ENCODE assay signal across 13 cellular contexts in the genomic region with DNA sequence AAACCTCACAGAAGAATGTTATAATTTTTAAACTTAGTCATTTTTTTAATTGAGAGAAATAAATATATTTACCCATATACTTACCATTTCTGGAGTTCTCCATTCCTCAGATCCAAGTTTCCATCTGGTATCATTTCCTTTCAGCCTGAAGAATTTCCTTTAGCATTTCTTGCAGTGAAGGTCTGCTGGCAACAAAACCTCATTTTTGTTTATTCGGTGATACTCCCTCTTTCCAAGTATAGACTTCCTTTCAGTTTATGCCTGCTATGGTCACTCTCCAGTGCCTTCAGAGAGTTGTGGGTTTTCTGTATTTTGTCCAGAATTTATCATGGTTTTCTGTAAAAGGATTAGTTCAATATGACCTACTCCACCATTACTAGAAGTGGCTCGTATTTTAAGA. TPM values are rescaled to one million over a fixed set of nuclear protein-coding genes. Genes with fewer than 3 reads are reported as not detected.
DNase-seq lines count a peak whose midpoint lies in the region; TF ChIP-seq lines count a peak whose summit lies in the region.
"Had no signal": no experiment of that assay in that cellular context is flagged by ENCODE, and none has a peak within 500 bp of the region (broad histone marks: within the 10 kb centered on the region; RNA-seq: fewer than 3 reads in every experiment).

No MANE protein-coding gene starts in this region.

- H3K79me1 ChIP-seq in mesendoderm (ENCODE audit: low read length) = no peaks in the 10 kb centered on the region

- peak overlapping the region; percentile 51 for H3K18ac ChIP-seq in mesendoderm (ENCODE audit: low read length)

- no peak overlapping the region for H3K23ac ChIP-seq in mesendoderm (ENCODE audit: low read length)

- no peaks in the 10 kb centered on the region for H3K36me3 Mint-ChIP-seq in MCF 10A (ENCODE audit: insufficient read depth, unreplicated experiment)

- no peaks in the 10 kb centered on the region for H3K27me3 Mint-ChIP-seq in MCF 10A (ENCODE audit: insufficient read depth, unreplicated experiment)
- H3K27me3 Mint-ChIP-seq: CD8-positive, alpha-beta memory T cell had no signal

- no peaks in the 10 kb centered on the region for H4K20me1 ChIP-seq in BLaER1 treated with 17β-estradiol and CSF1 and Interleukin-3, amounts not matched to agents 10 nM and 100 nM

- no peak overlapping the region for H2AK5ac ChIP-seq in mesendoderm (ENCODE audit: low read length)

- H3K56ac ChIP-seq in mesendoderm (ENCODE audit: low read length) = peak overlapping the region; percentile 6

- H3K27ac ChIP-seq in BLaER1 treated with 17β-estradiol and CSF1 and Interleukin-3, amounts not matched to agents 10 nM and 100 nM = no peak overlapping the region
- no peak overlapping the region for H3K27ac ChIP-seq in mesendoderm (ENCODE audit: low read depth, low read length)

- no peaks in the 10 kb centered on the region for H3K79me2 ChIP-seq in mesendoderm (ENCODE audit: control insufficient read depth, insufficient read depth, low read length)

- peaks cover 0 to 18% (median 4%) of the 10 kb centered on the region in 11 experiments; a peak in 7 of 22 replicates for H3K36me3 ChIP-seq in BLaER1 treated with 17β-estradiol and CSF1 and Interleukin-3, amounts not matched to agents 10 nM and 100 nM
- no peaks in the 10 kb centered on the region for H3K36me3 ChIP-seq in mesendoderm (ENCODE audit: control insufficient read depth, insufficient read depth, low read length)
- H3K36me3 ChIP-seq: BE2C had no signal

- TF ChIP-seq CTCF in MCF 10A (IDR thresholded peaks at IDR 0.05; ENCODE audit: unreplicated experiment) = no peak

- H3K27ac Mint-ChIP-seq in MCF 10A (ENCODE audit: low read depth, unreplicated experiment) = no peak overlapping the region
- H3K27ac Mint-ChIP-seq: CD8-positive, alpha-beta memory T cell had no signal

- H3K9me3 Mint-ChIP-seq in MCF 10A (ENCODE audit: unreplicated experiment) = no peaks in the 10 kb centered on the region

- H3K4me3 Mint-ChIP-seq in MCF 10A (ENCODE audit: unreplicated experiment) = no peak overlapping the region
- H3K4me3 Mint-ChIP-seq: CD8-positive, alpha-beta memory T cell had no signal

- H3K4me1 Mint-ChIP-seq in MCF 10A (ENCODE audit: insufficient read depth, unreplicated experiment) = no peaks in the 10 kb centered on the region

- H3K4me2 ChIP-seq in BLaER1 treated with 17β-estradiol and CSF1 and Interleukin-3, amounts not matched to agents 10 nM and 100 nM = peak overlapping the region in 8 of 11 experiments; percentile 8 to 71 (median 30); a peak in 10 of 22 replicates
- no peak overlapping the region for H3K4me2 ChIP-seq in mesendoderm (ENCODE audit: low read length)

- H3K4me1 ChIP-seq in BLaER1 treated with 17β-estradiol and CSF1 and Interleukin-3, amounts not matched to agents 10 nM and 100 nM = peaks cover 0 to 17% (median 13%) of the 10 kb centered on the region in 10 experiments; a peak in 8 of 20 replicates
- H3K4me1 ChIP-seq in mesendoderm (ENCODE audit: control insufficient read depth, low read depth, low read length) = no peaks in the 10 kb centered on the region
- H3K4me1 ChIP-seq: BE2C had no signal

- no peak overlapping the region for H3K4me3 ChIP-seq in BLaER1 treated with 17β-estradiol and CSF1 and Interleukin-3, amounts not matched to agents 10 nM and 100 nM
- no peak overlapping the region for H3K4me3 ChIP-seq in mesendoderm (ENCODE audit: low read length)

- intact Hi-C loops in MCF 10A (cut with micrococcal nuclease) = no loop called here

- DNase-seq in dermis blood vessel endothelial cell = peak; percentile 18
- peak; percentile 33 for DNase-seq in fibroblast of peridontal ligament (ENCODE audit: extremely low read depth)
- DNase-seq in mesendoderm = no peak
- DNase-seq in SHP77 treated with DMSO at 0.1 percent for 48 hours (lab: John Stamatoyannopoulos, UW) = no peak
- DNase-seq in amygdala (lab: John Stamatoyannopoulos, UW) = no peak
- no peak for DNase-seq in MCF 10A (ENCODE audit: unreplicated experiment)
- no peak for DNase-seq in COR-L47 (lab: John Stamatoyannopoulos, UW)
- DNase-seq: ACHN; BE2C; CD8-positive, alpha-beta memory T cell; DMS53; GF-D8 had no signal

- no peak overlapping the region for H3K9ac ChIP-seq in BLaER1 treated with 17β-estradiol and CSF1 and Interleukin-3, amounts not matched to agents 10 nM and 100 nM
- no peak overlapping the region for H3K9ac ChIP-seq in mesendoderm (ENCODE audit: low read length)

- no TSS peak for BruUV-seq in MCF 10A (replicated peaks; lab: Mats Ljungman, UMichigan)

- no peak overlapping the region for H4K8ac ChIP-seq in mesendoderm (ENCODE audit: low read depth, low read length)

- no CpG with 5 or more reads among the region's 2 CpGs for WGBS in mesendoderm (ENCODE audit: extremely low coverage, insufficient coverage, low lambda C conversion rate)

- CTCF ChIA-PET in MCF 10A (lab: Yijun Ruan, JAX) = interaction anchor here (0.6 kb wide), 1 partner anchor 17 kb away, joined by 3 read pairs; a partner anchor contains a TSS

- H2BK5ac ChIP-seq in mesendoderm (ENCODE audit: low read length) = peak overlapping the region; percentile 69

- POLR2A ChIA-PET in MCF 10A (lab: Yijun Ruan, JAX) = no interaction called here

- H3K27me3 ChIP-seq in BLaER1 treated with 17β-estradiol and CSF1 and Interleukin-3, amounts not matched to agents 10 nM and 100 nM = no peaks in the 10 kb centered on the region
- H3K27me3 ChIP-seq in mesendoderm (ENCODE audit: insufficient read depth, low read length, poor library complexity) = no peaks in the 10 kb centered on the region
- H3K27me3 ChIP-seq: BE2C had no signal

- peaks cover 45 to 64% (median 53%) of the 10 kb centered on the region in 11 experiments for H3K9me3 ChIP-seq in BLaER1 treated with 17β-estradiol and CSF1 and Interleukin-3, amounts not matched to agents 10 nM and 100 nM (replicated peaks in 1 of 11)
- H3K9me3 ChIP-seq: BE2C had no signal

- H4K5ac ChIP-seq in mesendoderm (ENCODE audit: low read length) = no peak overlapping the region

- no peak overlapping the region for H2BK15ac ChIP-seq in mesendoderm (replicated peaks; ENCODE audit: low read depth)

- H3K4ac ChIP-seq in mesendoderm (ENCODE audit: low read depth, low read length) = no peak overlapping the region

- peak overlapping the region; percentile 73 for H2BK120ac ChIP-seq in mesendoderm (ENCODE audit: low read depth, low read length)

RNA-seq across cellular contexts. Expression of a gene that starts 17.0 kb away (rescaled TPM):
- total RNA-seq in dermis blood vessel endothelial cell (5.9 and 6.8 TPM in 2 replicates), MCF 10A (2022) (6.9 and 8.0 TPM in 2 replicates)
- 9.4 TPM for polyA plus RNA-seq in mesendoderm (2013, experiment 1 of 2)
- 9.5 TPM for polyA plus RNA-seq in mesendoderm (2013, experiment 2 of 2)

RNA-seq across cellular contexts. Expression of a gene that starts 17.5 kb away (rescaled TPM):
- 118 and 139 TPM in 2 replicates for total RNA-seq in dermis blood vessel endothelial cell
- polyA plus RNA-seq in mesendoderm (2013, experiment 1 of 2) = 202 TPM
- 203 TPM for polyA plus RNA-seq in mesendoderm (2013, experiment 2 of 2)
- 105 and 110 TPM in 2 replicates for total RNA-seq in MCF 10A (2022)

Comparison
In these comparisons a context has a peak if more than half of its experiments do, and no peak if none do; other contexts are left out.
1. DNase-seq: peak in dermis blood vessel endothelial cell (single experiment) and fibroblast of peridontal ligament (single experiment); none in mesendoderm (single experiment), SHP77 treated with DMSO at 0.1 percent for 48 hours (single experiment), amygdala (0 of 56), MCF 10A (single experiment) and COR-L47 (single experiment).